Comparison of ENCODE assay signal across 8 cellular contexts in genomic region chr16:28923652-28924398, GRCh38. TPM values are rescaled to one million over a fixed set of nuclear protein-coding genes. Genes with fewer than 3 reads are reported as not detected.
DNase-seq lines count a peak whose midpoint lies in the region; ATAC-seq and TF ChIP-seq lines count a peak whose summit lies in the region.

No MANE protein-coding gene starts in this region.

- H3K9me3 Mint-ChIP-seq in activated naive CD4-positive, alpha-beta T cell treated with anti-CD3 and anti-CD28 coated beads for 36 hours: no peaks in the 10 kb centered on the region

- H3K4me1 ChIP-seq in duodenal mucosa (ENCODE audit: control insufficient read depth in 1 of 2, insufficient read depth in 2 of 2, low read length in 2 of 2): peaks cover 15 to 16% of the 10 kb centered on the region in 2 donors
- peaks cover 15% of the 10 kb centered on the region for H3K4me1 ChIP-seq in parathyroid adenoma

- peaks cover 10 to 11% of the 10 kb centered on the region in 2 donors for H3K36me3 ChIP-seq in duodenal mucosa (ENCODE audit: control insufficient read depth in 1 of 2, insufficient read depth in 2 of 2, low read length in 2 of 2)
- H3K36me3 ChIP-seq in parathyroid adenoma (ENCODE audit: control insufficient read depth, insufficient read depth, low read length): no peaks in the 10 kb centered on the region

- peak overlapping the region; percentile 68 for H3K27ac ChIP-seq in duodenal mucosa (ENCODE audit: low read depth, low read length)
- H3K27ac ChIP-seq in parathyroid adenoma: peak overlapping the region; percentile 95

- H3K4me2 ChIP-seq in parathyroid adenoma (ENCODE audit: low read length): peak overlapping the region; percentile 96

- H3K4me1 Mint-ChIP-seq in activated naive CD4-positive, alpha-beta T cell treated with anti-CD3 and anti-CD28 coated beads for 36 hours (ENCODE audit: low read depth): peaks cover 18% of the 10 kb centered on the region

- intact Hi-C loops in activated naive CD4-positive, alpha-beta T cell treated with anti-CD3 and anti-CD28 coated beads for 36 hours (cut with micrococcal nuclease): loop anchor here (1.0 to 2.0 kb wide), 2 partner anchors 43 to 61 kb away; partner anchors contain the start of gene SH2B1

- peak overlapping the region; percentile 74 to 79 for H3K9ac ChIP-seq in duodenal mucosa (ENCODE audit: low read depth in 1 of 2, low read length in 2 of 2)
- H3K9ac ChIP-seq in parathyroid adenoma: peak overlapping the region; percentile 13

- H3K36me3 Mint-ChIP-seq in activated naive CD4-positive, alpha-beta T cell treated with anti-CD3 and anti-CD28 coated beads for 36 hours (ENCODE audit: low read depth): peaks cover 8% of the 10 kb centered on the region

- H3K9me3 ChIP-seq in duodenal mucosa (ENCODE audit: control insufficient read depth in 1 of 2, low read length in 2 of 2) (no peaks in the 10 kb centered on the region), parathyroid adenoma (ENCODE audit: control insufficient read depth, low read length) (no peaks in the 10 kb centered on the region)

- H3K79me2 ChIP-seq in parathyroid adenoma: peaks cover 13% of the 10 kb centered on the region

- ATAC-seq in HG02588 (IDR thresholded peaks at IDR 0.05; ENCODE audit: unreplicated experiment): peak; percentile 44

- H3K4me3 ChIP-seq in duodenal mucosa (ENCODE audit: low read depth in 1 of 2, low read length in 2 of 2) (peak overlapping the region; percentile 76 to 87), parathyroid adenoma (ENCODE audit: low read depth, low read length) (peak overlapping the region; percentile 94)

- H3K27me3 ChIP-seq in duodenal mucosa (ENCODE audit: control insufficient read depth in 1 of 2, insufficient read depth in 2 of 2, low read length in 2 of 2): no peaks in the 10 kb centered on the region
- no peaks in the 10 kb centered on the region for H3K27me3 ChIP-seq in parathyroid adenoma (ENCODE audit: control insufficient read depth, insufficient read depth, low read length)

- H3K4me3 Mint-ChIP-seq in activated naive CD4-positive, alpha-beta T cell treated with anti-CD3 and anti-CD28 coated beads for 36 hours: peak overlapping the region; percentile 97

- peak overlapping the region; percentile 99 for H3K27ac Mint-ChIP-seq in activated naive CD4-positive, alpha-beta T cell treated with anti-CD3 and anti-CD28 coated beads for 36 hours

- H2AFZ ChIP-seq in parathyroid adenoma: peak overlapping the region; percentile 87

- DNase-seq in activated naive CD4-positive, alpha-beta T cell treated with anti-CD3 and anti-CD28 coated beads for 36 hours: no peak
- DNase-seq in activated naive CD4-positive, alpha-beta T cell treated with anti-CD3 and anti-CD28 coated beads, Interleukin-2, amount 50 U/mL, for 16 hours: no peak
- DNase-seq in NCI-H345 treated with DMSO at 0.1 percent for 48 hours (lab: John Stamatoyannopoulos, UW; ENCODE audit: unreplicated experiment) (peak; percentile 32), NCI-H128 (lab: John Stamatoyannopoulos, UW; ENCODE audit: unreplicated experiment) (no peak), middle frontal gyrus (ENCODE audit: extremely low spot score, low spot score) (no peak)

- no peaks in the 10 kb centered on the region for H3K27me3 Mint-ChIP-seq in activated naive CD4-positive, alpha-beta T cell treated with anti-CD3 and anti-CD28 coated beads for 36 hours (ENCODE audit: low read depth)

- CTCF ChIA-PET in activated naive CD4-positive, alpha-beta T cell treated with anti-CD3 and anti-CD28 coated beads for 36 hours (lab: Charles Lee): interaction anchor here (2.2 kb wide), 1 partner anchor 21 kb away, joined by 10 read pairs; no protein-coding TSS in a partner anchor

- TF ChIP-seq CTCF in parathyroid adenoma (IDR thresholded peaks at IDR 0.05): no peak

RNA-seq across cellular contexts. Expression of gene RABEP2, which starts 1.2 kb away (rescaled TPM):
- total RNA-seq in activated naive CD4-positive, alpha-beta T cell treated with anti-CD3 and anti-CD28 coated beads for 36 hours: 10 to 100 TPM; 11.6 to 14.0 TPM

RNA-seq across cellular contexts. Expression of gene CD19, which starts 7.9 kb away (rescaled TPM):
- total RNA-seq in activated naive CD4-positive, alpha-beta T cell treated with anti-CD3 and anti-CD28 coated beads for 36 hours: under 1 TPM; 0.19 to 0.22 TPM

RNA-seq across cellular contexts. Expression of gene NFATC2IP, which starts 26.9 kb away (rescaled TPM):
- 10 to 100 TPM; 55.5 to 58.9 TPM for total RNA-seq in activated naive CD4-positive, alpha-beta T cell treated with anti-CD3 and anti-CD28 coated beads for 36 hours

RNA-seq across cellular contexts. Expression of gene ATP2A1, which starts 45.5 kb away (rescaled TPM):
- total RNA-seq in activated naive CD4-positive, alpha-beta T cell treated with anti-CD3 and anti-CD28 coated beads for 36 hours: 1 to 10 TPM; 4.2 to 5.3 TPM

RNA-seq across cellular contexts. Expression of gene SPNS1, which starts 50.8 kb away (rescaled TPM):
- total RNA-seq in activated naive CD4-positive, alpha-beta T cell treated with anti-CD3 and anti-CD28 coated beads for 36 hours: 10 to 100 TPM; 10.3 to 10.5 TPM
